In the genomic region with DNA sequence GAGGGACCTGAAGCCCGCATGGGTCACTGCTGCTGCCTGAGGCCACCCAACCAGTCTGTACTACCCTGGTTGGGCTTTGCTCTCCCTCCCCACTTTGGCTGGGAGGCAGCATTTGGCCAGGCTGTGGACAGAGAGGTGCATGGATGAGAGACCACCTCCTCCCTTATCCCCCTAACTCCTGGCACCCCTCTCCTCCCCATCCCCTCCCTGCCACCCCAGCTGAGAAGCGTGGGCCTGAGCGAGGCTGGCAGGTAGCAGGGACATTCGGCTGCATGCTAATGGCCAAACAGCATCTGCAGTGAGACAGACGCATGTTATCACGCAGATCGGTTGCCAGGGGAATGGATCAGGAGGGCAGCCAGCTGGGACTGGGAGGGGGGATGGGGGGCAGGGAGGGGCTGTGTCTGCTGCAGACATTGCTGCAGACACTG, we compare ENCODE assay signal across 11 cellular contexts. TPM values are rescaled to one million over a fixed set of nuclear protein-coding genes. Genes with fewer than 3 reads are reported as not detected.
DNase-seq lines count a peak whose midpoint lies in the region; ATAC-seq and TF ChIP-seq lines count a peak whose summit lies in the region.
"Had no signal": no experiment of that assay in that cellular context is flagged by ENCODE, and none has a peak within 500 bp of the region (broad histone marks: within the 10 kb centered on the region; RNA-seq: fewer than 3 reads in every experiment).

No MANE protein-coding gene starts in this region.

- in situ Hi-C loops in GM13976 (cut with MboI; ENCODE audit: low sequenced_read_pairs, unreplicated experiment): no loop called here

- DNase-seq in GM13976 (ENCODE audit: low spot score): peak; percentile 18
- peak; percentile 69 for DNase-seq in NCI-H2227 treated with DMSO at 0.1 percent for 48 hours (lab: John Stamatoyannopoulos, UW)
- DNase-seq in dorsolateral prefrontal cortex: peak in 7 of 10 donors; percentile 18 to 70 (median 50)
- peak; percentile 73 for DNase-seq in posterior vena cava (ENCODE audit: low spot score)
- DNase-seq in mesenteric fat pad (ENCODE audit: low spot score): no peak
- DNase-seq in NCI-H2029 (lab: John Stamatoyannopoulos, UW): no peak
- DNase-seq: activated T-cell treated with anti-CD3 and anti-CD28 coated beads, Interleukin-2, amount 50 U/mL, for 72 hours; Caco-2; MV-4-11 had no signal

- no peak for ATAC-seq in GM21390 (IDR thresholded peaks at IDR 0.05; ENCODE audit: unreplicated experiment)
- ATAC-seq: activated T-cell treated with anti-CD3 and anti-CD28 coated beads, Interleukin-2, amount 50 U/mL, for 72 hours had no signal

- peak overlapping the region in 38 of 59 donors; percentile 1 to 95 (median 48) for H3K27ac ChIP-seq in dorsolateral prefrontal cortex
- H3K27ac ChIP-seq: cardiac muscle cell had no signal

- intact Hi-C loops in dorsolateral prefrontal cortex (cut with DNase I): no loop called here
- intact Hi-C loops in posterior vena cava (cut with DNase I): no loop called here

- no peak for TF ChIP-seq CTCF in GM13976 (IDR thresholded peaks at IDR 0.05; ENCODE audit: borderline replicate concordance, control extremely low read depth, extremely low read depth, insufficient read depth, missing control alignments)
- TF ChIP-seq CTCF in dorsolateral prefrontal cortex (IDR thresholded peaks at IDR 0.05 in 54 of 56, conservative IDR thresholded peaks at IDR 0.05 in 2 of 56; ENCODE audit: low read depth in 1 of 56, partially characterized antibody in 56 of 56): no peak

- H3K27me3 ChIP-seq in dorsolateral prefrontal cortex: peaks cover 0 to 38% (median 5%) of the 10 kb centered on the region in 45 donors

- H3K4me3 ChIP-seq in dorsolateral prefrontal cortex: peak overlapping the region in 35 of 59 donors; percentile 1 to 77 (median 31)
- H3K4me3 ChIP-seq: cardiac muscle cell had no signal

RNA-seq across cellular contexts. Expression of a gene that starts 2.5 kb away (rescaled TPM):
- 100 to 1,000 TPM in 119 of 120 experiments, 10 to 100 TPM in 1; 93.2 to 366 (median 269) TPM for total RNA-seq in dorsolateral prefrontal cortex
- total RNA-seq in posterior vena cava: 1 to 10 TPM in 1 of 2 donors, under 1 TPM in 1; 0.62 to 1.6 TPM
- 0.29 TPM for total RNA-seq in mesenteric fat pad
- total RNA-seq: Caco-2 had no signal

RNA-seq across cellular contexts. Expression of a gene that starts 11.0 kb away (rescaled TPM):
- 10 to 100 TPM; 35.4 to 72.2 (median 48.9) TPM for total RNA-seq in dorsolateral prefrontal cortex
- 10 to 100 TPM; 25.6 to 26.9 TPM for total RNA-seq in posterior vena cava
- 30.9 TPM for total RNA-seq in mesenteric fat pad

Comparison
In these comparisons a context has a peak if more than half of its experiments do, and no peak if none do; other contexts are left out.
1. DNase-seq: peak in GM13976 (single experiment), NCI-H2227 treated with DMSO at 0.1 percent for 48 hours (single experiment), dorsolateral prefrontal cortex (7 of 10) and posterior vena cava (single experiment); none in mesenteric fat pad (single experiment) and NCI-H2029 (single experiment).
2. RNA of a gene that starts 2.5 kb away (total RNA-seq): 93.2 to 366 TPM in dorsolateral prefrontal cortex; 0.62 to 1.6 TPM in posterior vena cava and 0.29 TPM in mesenteric fat pad (single experiment); every median in the first group is over 10 times any median in the second.